Comparison of ENCODE assay signal across 8 cellular contexts in the genomic region with DNA sequence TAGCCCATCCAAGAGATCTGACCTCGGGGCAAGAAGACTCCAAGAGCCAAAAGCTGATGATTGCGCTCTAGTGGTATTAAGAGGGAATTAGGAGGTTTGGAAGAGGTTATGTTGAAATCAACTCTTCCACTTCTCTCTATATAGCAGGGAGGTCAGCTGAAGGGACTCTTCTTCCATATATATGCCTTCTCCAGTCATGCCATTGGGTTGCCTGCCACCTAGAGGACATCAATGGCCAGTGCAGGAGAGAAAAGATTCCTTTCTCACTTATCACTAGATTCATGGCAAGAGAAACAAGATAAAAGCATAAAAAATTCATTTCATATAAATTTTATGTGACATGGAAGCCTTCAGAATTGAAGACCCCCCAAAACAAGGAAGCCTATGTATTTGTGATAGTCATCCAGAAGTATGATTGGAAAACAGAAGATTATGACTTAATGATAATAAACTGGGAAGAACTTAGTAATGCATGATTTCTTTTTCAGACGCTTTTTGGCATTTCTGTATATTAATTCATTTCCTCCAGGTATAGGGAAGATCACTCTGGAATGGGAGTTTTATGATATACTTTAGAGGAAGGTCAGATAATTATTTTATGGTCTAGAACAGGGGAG.
DNase-seq lines count a peak whose midpoint lies in the region; ATAC-seq and TF ChIP-seq lines count a peak whose summit lies in the region.

No MANE protein-coding gene starts in this region.

- in situ Hi-C loops in GM13976 (cut with MboI; ENCODE audit: low sequenced_read_pairs, unreplicated experiment), result no loop called here

- ATAC-seq in HG02571 (IDR thresholded peaks at IDR 0.05; ENCODE audit: unreplicated experiment), result peak; percentile 99
- peak; percentile 98 for ATAC-seq in left lung

- H3K27me3 ChIP-seq in left lung (no peaks in the 10 kb centered on the region), tibial artery (peaks cover 0 to 3% of the 10 kb centered on the region in 2 donors)

- H3K4me1 ChIP-seq in left lung (no peaks in the 10 kb centered on the region), tibial artery (no peaks in the 10 kb centered on the region)

- DNase-seq in AG08396 (ENCODE audit: low spot score), result peak; percentile 66
- DNase-seq in GM13976 (ENCODE audit: low spot score), result peak; percentile 28
- DNase-seq in M059J (ENCODE audit: low read depth), result peak; percentile 62
- DNase-seq in RKO (ENCODE audit: low spot score), result peak; percentile 70
- DNase-seq in cerebellum (ENCODE audit: low spot score), result peak; percentile 1
- no peak for DNase-seq in left lung
- DNase-seq in tibial artery, result no peak

- H3K27ac ChIP-seq in left lung (no peak overlapping the region), tibial artery (no peak overlapping the region)

- H3K4me3 ChIP-seq in left lung (no peak overlapping the region), tibial artery (no peak overlapping the region)

- peak; percentile 76 for TF ChIP-seq CTCF in GM13976 (IDR thresholded peaks at IDR 0.05; ENCODE audit: borderline replicate concordance, control extremely low read depth, extremely low read depth, insufficient read depth, missing control alignments)
- peak; percentile 74 to 86 for TF ChIP-seq CTCF in left lung (IDR thresholded peaks at IDR 0.05)
- peak; percentile 52 to 65 for TF ChIP-seq CTCF in tibial artery (IDR thresholded peaks at IDR 0.05)

- H3K9me3 ChIP-seq in left lung (no peaks in the 10 kb centered on the region), tibial artery (no peaks in the 10 kb centered on the region)

- H3K36me3 ChIP-seq in left lung (no peaks in the 10 kb centered on the region), tibial artery (no peaks in the 10 kb centered on the region)

- intact Hi-C loops in left lung (cut with DNase I), result loop anchor here in 1 of 2 donors (10.0 kb wide), 1 partner anchor 397 kb away; no protein-coding TSS in a partner anchor
- intact Hi-C loops in tibial artery (cut with DNase I; ENCODE audit: low total_unique reads), result no loop called here

Comparison
In these comparisons a context has a peak if more than half of its experiments do, and no peak if none do; other contexts are left out.
1. DNase-seq: peak in AG08396 (single experiment), GM13976 (single experiment), M059J (single experiment), RKO (single experiment) and cerebellum (single experiment); none in left lung (0 of 2) and tibial artery (0 of 2).
2. Peak in every context shown above with its lines, with median percentiles within 50 percentile points of each other: CTCF ChIP-seq.